14 cellular contexts compared by ENCODE assay signal in the genomic region with DNA sequence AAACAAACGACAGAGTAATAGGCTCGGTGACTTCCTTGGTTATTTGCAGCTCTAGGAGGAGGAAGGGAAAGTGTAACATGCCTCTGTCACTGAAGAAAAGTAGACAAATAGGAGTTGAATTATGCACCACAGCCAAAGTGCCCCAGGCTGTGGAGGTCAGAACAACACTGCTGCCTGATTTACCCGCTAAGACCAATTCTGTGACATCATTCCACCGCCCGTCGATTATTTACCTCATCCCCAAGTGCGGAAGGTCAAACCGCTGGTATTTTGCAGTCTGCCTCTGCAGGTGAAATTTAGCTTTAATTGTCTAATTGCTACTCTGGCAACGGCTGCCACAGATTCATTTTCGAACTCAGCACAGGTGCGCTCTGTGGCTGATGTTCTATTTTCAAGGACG.
"Had no signal": no experiment of that assay in that cellular context is flagged by ENCODE, and none has a peak within 500 bp of the region (broad histone marks: within the 10 kb centered on the region; RNA-seq: fewer than 3 reads in every experiment).

No MANE protein-coding gene starts in this region.

- H3K27ac Mint-ChIP-seq: activated CD4-positive, alpha-beta T cell treated with anti-CD3 and anti-CD28 coated beads for 36 hours; activated CD8-positive, alpha-beta T cell treated with anti-CD3 and anti-CD28 coated beads for 36 hours; activated naive CD8-positive, alpha-beta T cell treated with anti-CD3 and anti-CD28 coated beads, Interleukin-2, amount 50 U/mL, for 24 hours; activated T-helper 1 cell treated with anti-CD3 and anti-CD28 coated beads, Interleukin-12 subunit alpha, Interleukin-12 subunit beta, Interleukin-2, Interleukin-4 antibody, amounts not matched to agents 30 ng/mL and 10 ng/mL and 1 ng/mL, durations not matched to agents 14 hours and 24 hours and 36 hours had no signal

- H3K4me3 Mint-ChIP-seq: activated CD4-positive, alpha-beta T cell treated with anti-CD3 and anti-CD28 coated beads for 36 hours; activated CD8-positive, alpha-beta T cell treated with anti-CD3 and anti-CD28 coated beads for 36 hours; activated naive CD8-positive, alpha-beta T cell treated with anti-CD3 and anti-CD28 coated beads, Interleukin-2, amount 50 U/mL, for 24 hours; activated T-helper 1 cell treated with anti-CD3 and anti-CD28 coated beads, Interleukin-12 subunit alpha, Interleukin-12 subunit beta, Interleukin-2, Interleukin-4 antibody, amounts not matched to agents 30 ng/mL and 10 ng/mL and 1 ng/mL, durations not matched to agents 14 hours and 24 hours and 36 hours had no signal

- ATAC-seq: activated CD4-positive, alpha-beta T cell treated with anti-CD3 and anti-CD28 coated beads for 36 hours; activated CD8-positive, alpha-beta T cell treated with anti-CD3 and anti-CD28 coated beads for 36 hours; activated naive CD8-positive, alpha-beta T cell treated with anti-CD3 and anti-CD28 coated beads, Interleukin-2, amount 50 U/mL, for 24 hours; pancreas had no signal

- DNase-seq: activated CD4-positive, alpha-beta T cell treated with anti-CD3 and anti-CD28 coated beads for 36 hours; activated CD8-positive, alpha-beta memory T cell treated with anti-CD3 and anti-CD28 coated beads, Interleukin-2, amount 50 U/mL, for 4 hours; activated CD8-positive, alpha-beta T cell treated with anti-CD3 and anti-CD28 coated beads for 36 hours; activated naive CD4-positive, alpha-beta T cell; activated naive CD8-positive, alpha-beta T cell treated with anti-CD3 and anti-CD28 coated beads, Interleukin-2, amount 50 U/mL, for 24 hours; colonic mucosa; effector CD4-positive, alpha-beta T cell; foreskin melanocyte; head of caudate nucleus; pancreas; retina; stomach; T1000 had no signal

- H3K4me1 Mint-ChIP-seq: activated CD4-positive, alpha-beta T cell treated with anti-CD3 and anti-CD28 coated beads for 36 hours; activated naive CD8-positive, alpha-beta T cell treated with anti-CD3 and anti-CD28 coated beads, Interleukin-2, amount 50 U/mL, for 24 hours had no signal

- H3K27me3 Mint-ChIP-seq: activated CD8-positive, alpha-beta T cell treated with anti-CD3 and anti-CD28 coated beads for 36 hours had no signal

- H3K9me3 Mint-ChIP-seq: activated CD8-positive, alpha-beta T cell treated with anti-CD3 and anti-CD28 coated beads for 36 hours; activated naive CD8-positive, alpha-beta T cell treated with anti-CD3 and anti-CD28 coated beads, Interleukin-2, amount 50 U/mL, for 24 hours; activated T-helper 1 cell treated with anti-CD3 and anti-CD28 coated beads, Interleukin-12 subunit alpha, Interleukin-12 subunit beta, Interleukin-2, Interleukin-4 antibody, amounts not matched to agents 30 ng/mL and 10 ng/mL and 1 ng/mL, durations not matched to agents 14 hours and 24 hours and 36 hours had no signal
